Comparison of ENCODE assay signal across 8 cellular contexts in the genomic region with DNA sequence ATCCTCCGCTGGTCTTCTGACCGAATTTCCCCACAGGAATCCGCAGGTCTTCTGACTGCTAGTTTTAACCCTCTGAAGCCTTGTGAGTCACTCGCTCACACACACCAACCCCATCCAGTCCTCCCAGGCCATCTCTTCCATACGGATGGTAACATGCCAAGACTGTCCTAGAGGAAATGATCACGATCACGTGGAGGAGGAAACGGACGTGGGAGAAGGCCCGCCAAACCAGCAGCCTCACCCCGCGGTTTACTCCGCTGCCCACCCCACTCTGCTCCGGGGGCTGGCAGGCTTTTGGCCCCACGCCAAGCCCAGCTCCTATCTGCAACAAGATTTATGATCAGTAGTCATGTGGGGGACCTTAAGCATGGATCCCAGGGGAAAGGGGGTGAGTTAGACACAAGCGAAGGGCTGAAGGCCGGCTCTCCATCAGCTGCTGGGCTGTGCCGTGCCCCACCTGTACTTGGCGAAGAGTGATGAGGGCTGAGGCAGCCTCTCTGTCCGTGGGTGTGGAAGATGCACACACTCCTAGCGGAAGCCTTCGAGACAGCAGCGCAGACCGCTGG. TPM values are rescaled to one million over a fixed set of nuclear protein-coding genes. Genes with fewer than 3 reads are reported as not detected.
A peak's percentile ranks its signal among the peaks of the same experiment; 100 is the strongest.
DNase-seq lines count a peak whose midpoint lies in the region; ATAC-seq and TF ChIP-seq lines count a peak whose summit lies in the region.

No MANE protein-coding gene starts in this region.

- no peaks in the 10 kb centered on the region for H3K27me3 ChIP-seq in BJ (ENCODE audit: control insufficient read depth, insufficient read depth, low read length)
- H3K27me3 ChIP-seq in brain microvascular endothelial cell (replicated peaks) = no peaks in the 10 kb centered on the region
- H3K27me3 ChIP-seq in stomach smooth muscle (ENCODE audit: control insufficient read depth in 1 of 2, insufficient read depth in 2 of 2, low read length in 2 of 2) = no peaks in the 10 kb centered on the region

- DNase-seq in BJ (ENCODE audit: low read depth) (peak; percentile 76), GOT3 (lab: John Stamatoyannopoulos, UW) (peak; percentile 71), NCI-H82 (lab: John Stamatoyannopoulos, UW) (peak; percentile 76), brain microvascular endothelial cell (peak; percentile 88), islet precursor cell (peak; percentile 78)

- CTCF ChIA-PET in BJ (lab: Yijun Ruan, JAX) = interaction anchor here (5.2 kb wide), 1 partner anchor 47 kb away, joined by 35 read pairs; no protein-coding TSS in a partner anchor

- ATAC-seq in HG02885 (IDR thresholded peaks at IDR 0.05; ENCODE audit: poor library complexity, unreplicated experiment) = no peak
- ATAC-seq in GM19324 (IDR thresholded peaks at IDR 0.05; ENCODE audit: low FRiP score, unreplicated experiment) = no peak

- H3K4me3 ChIP-seq in BJ (ENCODE audit: low read depth, low read length) (peak overlapping the region; percentile 95), brain microvascular endothelial cell (ENCODE audit: low read depth, low read length) (peak overlapping the region; percentile 88), stomach smooth muscle (ENCODE audit: low read length in 2 of 2) (peak overlapping the region; percentile 84 to 87)

- TF ChIP-seq CTCF in BJ (IDR thresholded peaks at IDR 0.05; ENCODE audit: insufficient read depth, low read depth, low read length) = no peak
- no peak for TF ChIP-seq CTCF in brain microvascular endothelial cell (IDR thresholded peaks at IDR 0.05; ENCODE audit: low read depth, low read length, missing control alignments)

- POLR2A ChIA-PET in BJ (lab: Charles Lee) = no interaction called here

- H3K27ac ChIP-seq in brain microvascular endothelial cell = peak overlapping the region; percentile 51
- H3K27ac ChIP-seq in stomach smooth muscle (ENCODE audit: low read length) = peak overlapping the region; percentile 46

- H3K4me1 ChIP-seq in stomach smooth muscle (ENCODE audit: control insufficient read depth, insufficient read depth, low read length) = peaks cover 23% of the 10 kb centered on the region

- H3K9me3 ChIP-seq in stomach smooth muscle (ENCODE audit: control insufficient read depth in 2 of 2, low read length in 2 of 2) = no peaks in the 10 kb centered on the region

- in situ Hi-C loops in brain microvascular endothelial cell (cut with HindIII; ENCODE audit: low pct_ligation_motif_present, low sequenced_read_pairs) = no loop called here

- H3K36me3 ChIP-seq in BJ (ENCODE audit: control insufficient read depth, insufficient read depth, low read length) (peaks cover 21% of the 10 kb centered on the region), brain microvascular endothelial cell (replicated peaks) (peaks cover 34% of the 10 kb centered on the region), stomach smooth muscle (ENCODE audit: control insufficient read depth in 2 of 2, insufficient read depth in 2 of 2, low read length in 2 of 2) (peaks cover 22 to 25% of the 10 kb centered on the region in 2 donors)

- H3K9ac ChIP-seq in stomach smooth muscle (ENCODE audit: low read length in 2 of 2) = peak overlapping the region; percentile 51 to 70

RNA-seq across cellular contexts. Expression of a gene that starts 1.5 kb away (rescaled TPM):
- 7.5 and 11.2 TPM in 2 replicates for polyA plus RNA-seq in BJ (2011; rRNA removed)
- polyA minus RNA-seq in BJ (2011; rRNA and poly(A)+ RNA removed) = 9.0 and 10.3 TPM in 2 replicates

RNA-seq across cellular contexts. Expression of a gene that starts 25.5 kb away (rescaled TPM):
- 1.1 and 1.3 TPM in 2 replicates for polyA plus RNA-seq in BJ (2011; rRNA removed)
- 1.3 and 1.9 TPM in 2 replicates for polyA minus RNA-seq in BJ (2011; rRNA and poly(A)+ RNA removed)

RNA-seq across cellular contexts. Expression of a gene that starts 41.1 kb away (rescaled TPM):
- polyA plus RNA-seq in BJ (2011; rRNA removed) = 2,988 and 3,774 TPM in 2 replicates
- polyA minus RNA-seq in BJ (2011; rRNA and poly(A)+ RNA removed) = 4,016 and 6,647 TPM in 2 replicates
